In the genomic region with DNA sequence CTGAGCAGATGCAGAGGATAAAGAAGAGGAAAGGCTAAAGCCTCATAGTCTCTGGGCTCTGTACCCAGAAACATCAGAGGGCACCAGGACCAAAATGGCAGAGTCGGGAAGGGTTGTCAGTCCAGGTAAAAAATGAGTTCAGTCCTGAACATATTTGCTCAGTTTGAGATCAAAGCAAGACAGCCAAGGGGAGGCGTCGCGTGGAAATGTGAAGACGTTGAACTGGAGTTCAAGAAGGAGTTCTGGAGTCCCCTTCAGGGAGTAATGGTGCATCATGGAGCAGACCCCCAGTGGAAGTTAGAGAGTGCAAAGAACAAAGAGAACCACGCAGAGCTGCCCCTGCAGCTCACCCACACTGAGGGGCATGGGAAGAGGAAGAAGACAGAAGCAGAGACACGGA, we compare ENCODE assay signal across 2 cellular contexts.
TF ChIP-seq lines count a peak whose summit lies in the region.

No MANE protein-coding gene starts in this region.

TF ChIP-seq in IMR-90, 13 proteins besides CTCF, POLR2A, EP300 and RAD21:
- no peak for TF ChIP-seq MAZ (IDR thresholded peaks at IDR 0.05; ENCODE audit: borderline replicate concordance, low read depth, low read length)
- no peak for TF ChIP-seq NFE2L2 (IDR thresholded peaks at IDR 0.05; ENCODE audit: low read depth, low read length)
- no peak for TF ChIP-seq BHLHE40 (IDR thresholded peaks at IDR 0.05; ENCODE audit: low read depth, low read length)
- TF ChIP-seq, protein P1, sequence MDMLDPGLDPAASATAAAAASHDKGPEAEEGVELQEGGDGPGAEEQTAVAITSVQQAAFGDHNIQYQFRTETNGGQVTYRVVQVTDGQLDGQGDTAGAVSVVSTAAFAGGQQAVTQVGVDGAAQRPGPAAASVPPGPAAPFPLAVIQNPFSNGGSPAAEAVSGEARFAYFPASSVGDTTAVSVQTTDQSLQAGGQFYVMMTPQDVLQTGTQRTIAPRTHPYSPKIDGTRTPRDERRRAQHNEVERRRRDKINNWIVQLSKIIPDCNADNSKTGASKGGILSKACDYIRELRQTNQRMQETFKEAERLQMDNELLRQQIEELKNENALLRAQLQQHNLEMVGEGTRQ (IDR thresholded peaks at IDR 0.05; ENCODE audit: low read depth, low read length), result no peak
- TF ChIP-seq RFX5 (IDR thresholded peaks at IDR 0.05; ENCODE audit: low read depth, low read length), result no peak
- TF ChIP-seq FOS (IDR thresholded peaks at IDR 0.05; ENCODE audit: low read depth, low read length), result no peak
- TF ChIP-seq SMC3 (IDR thresholded peaks at IDR 0.05; ENCODE audit: low read depth, low read length), result no peak
- no peak for TF ChIP-seq MXI1 (IDR thresholded peaks at IDR 0.05; ENCODE audit: borderline replicate concordance, low read depth, low read length)
- no peak for TF ChIP-seq MAFK (IDR thresholded peaks at IDR 0.05; ENCODE audit: low read depth, low read length)
- TF ChIP-seq CHD1 (IDR thresholded peaks at IDR 0.05; ENCODE audit: low read depth, low read length), result no peak
- no peak for TF ChIP-seq RCOR1 (IDR thresholded peaks at IDR 0.05; ENCODE audit: insufficient replicate concordance, low read length)
- TF ChIP-seq, protein P2, sequence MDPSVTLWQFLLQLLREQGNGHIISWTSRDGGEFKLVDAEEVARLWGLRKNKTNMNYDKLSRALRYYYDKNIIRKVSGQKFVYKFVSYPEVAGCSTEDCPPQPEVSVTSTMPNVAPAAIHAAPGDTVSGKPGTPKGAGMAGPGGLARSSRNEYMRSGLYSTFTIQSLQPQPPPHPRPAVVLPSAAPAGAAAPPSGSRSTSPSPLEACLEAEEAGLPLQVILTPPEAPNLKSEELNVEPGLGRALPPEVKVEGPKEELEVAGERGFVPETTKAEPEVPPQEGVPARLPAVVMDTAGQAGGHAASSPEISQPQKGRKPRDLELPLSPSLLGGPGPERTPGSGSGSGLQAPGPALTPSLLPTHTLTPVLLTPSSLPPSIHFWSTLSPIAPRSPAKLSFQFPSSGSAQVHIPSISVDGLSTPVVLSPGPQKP (IDR thresholded peaks at IDR 0.05; ENCODE audit: borderline replicate concordance, low read depth, low read length), result no peak
- no peak for TF ChIP-seq CEBPB (IDR thresholded peaks at IDR 0.05; ENCODE audit: low read depth, low read length)

TF ChIP-seq in endothelial cell of umbilical vein, 7 proteins besides CTCF, POLR2A, EP300 and RAD21:
- TF ChIP-seq, protein P3, sequence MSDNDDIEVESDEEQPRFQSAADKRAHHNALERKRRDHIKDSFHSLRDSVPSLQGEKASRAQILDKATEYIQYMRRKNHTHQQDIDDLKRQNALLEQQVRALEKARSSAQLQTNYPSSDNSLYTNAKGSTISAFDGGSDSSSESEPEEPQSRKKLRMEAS (IDR thresholded peaks at IDR 0.05; ENCODE audit: insufficient read depth, insufficient read length), result no peak
- TF ChIP-seq JUN (IDR thresholded peaks at IDR 0.05; ENCODE audit: borderline replicate concordance, insufficient read depth, insufficient read length, low read depth) (no peak), FOS (IDR thresholded peaks at IDR 0.05; ENCODE audit: borderline replicate concordance, insufficient read depth, low read length) (no peak), GATA2 (IDR thresholded peaks at IDR 0.05; ENCODE audit: insufficient read depth, insufficient read length, low read depth, low read length) (no peak), EZH2 (IDR thresholded peaks at IDR 0.05; ENCODE audit: borderline replicate concordance, low read depth, low read length, severe bottlenecking) (no peak), POLR2AphosphoS5 (IDR thresholded peaks at IDR 0.05; ENCODE audit: insufficient read depth, low read depth, low read length) (no peak), MYC (IDR thresholded peaks at IDR 0.05; ENCODE audit: low read depth, low read length) (no peak)
